9 cellular contexts compared by ENCODE assay signal in genomic region chr20:48656661-48657211, GRCh38.
A peak's percentile ranks its signal among the peaks of the same experiment; 100 is the strongest.
DNase-seq lines count a peak whose midpoint lies in the region; ATAC-seq and TF ChIP-seq lines count a peak whose summit lies in the region.
"Had no signal": no experiment of that assay in that cellular context is flagged by ENCODE, and none has a peak within 500 bp of the region (broad histone marks: within the 10 kb centered on the region; RNA-seq: fewer than 3 reads in every experiment).

No MANE protein-coding gene starts in this region.

- H3K27me3 ChIP-seq in KMS-11 (ENCODE audit: insufficient read depth, low read depth) = no peaks in the 10 kb centered on the region; the same call in 1 of the 2 replicates

- no peaks in the 10 kb centered on the region for H4K20me1 ChIP-seq in KMS-11 (ENCODE audit: insufficient read depth)

- POLR2A ChIA-PET in GM10248 (lab: Yijun Ruan, JAX) = no interaction called here

- CTCF ChIA-PET in GM10248 (lab: Yijun Ruan, JAX) = interaction anchor here (0.7 to 4.0 kb wide), 53 partner anchors 9 to 993 kb away, joined by 3 to 153 read pairs (median 5); partner anchors contain the start of gene ARFGEF2

- DNase-seq in ELF-1 (ENCODE audit: low read depth, low spot score) (peak; percentile 67), caudate nucleus (lab: John Stamatoyannopoulos, UW) (peak in 60 of 61 donors; percentile 11 to 98 (median 92)), natural killer cell (no peak), GM10248 (ENCODE audit: extremely low spot score) (no peak), NOMO-1 treated with DMSO at 0.1 percent for 48 hours (lab: John Stamatoyannopoulos, UW; ENCODE audit: unreplicated experiment) (no peak)
- DNase-seq in effector memory CD8-positive, alpha-beta T cell = no peak
- DNase-seq in stimulated activated CD4-positive, alpha-beta T cell treated with anti-CD3 and anti-CD28 coated beads, Interleukin-2, amount 100 ng/mL, for 48 hours = no peak

- ATAC-seq in natural killer cell = no peak
- ATAC-seq in effector memory CD8-positive, alpha-beta T cell (replicated peaks) = no peak

- no peak overlapping the region for H3K4me3 ChIP-seq in KMS-11 (IDR thresholded peaks at IDR 0.05; ENCODE audit: insufficient read depth, low read depth, low read length)

- H3K4me1 ChIP-seq in KMS-11 (ENCODE audit: low read depth, poor library complexity, severe bottlenecking) = no peaks in the 10 kb centered on the region

- intact Hi-C loops in natural killer cell (cut with micrococcal nuclease) = loop anchor here (1.0 to 5.0 kb wide), 4 partner anchors 61 to 249 kb away; no protein-coding TSS in a partner anchor

- no peak overlapping the region for H3K4me3 Mint-ChIP-seq in natural killer cell
- no peak overlapping the region for H3K4me3 Mint-ChIP-seq in effector memory CD8-positive, alpha-beta T cell

- H3K9me3 Mint-ChIP-seq in natural killer cell = no peaks in the 10 kb centered on the region
- H3K9me3 Mint-ChIP-seq in effector memory CD8-positive, alpha-beta T cell = no peaks in the 10 kb centered on the region

- H3K36me3 Mint-ChIP-seq in natural killer cell = peaks cover 10% of the 10 kb centered on the region
- peaks cover 77% of the 10 kb centered on the region for H3K36me3 Mint-ChIP-seq in effector memory CD8-positive, alpha-beta T cell (ENCODE audit: insufficient read depth)

- peak overlapping the region; percentile 51 to 85 for H3K27ac Mint-ChIP-seq in natural killer cell
- H3K27ac Mint-ChIP-seq in effector memory CD8-positive, alpha-beta T cell = peak overlapping the region in 1 of 2 donors; percentile 92

- no peak overlapping the region for H2AFZ ChIP-seq in KMS-11 (ENCODE audit: low read depth)

- no peak overlapping the region for H3K9ac ChIP-seq in KMS-11

- no peaks in the 10 kb centered on the region for H3K36me3 ChIP-seq in KMS-11 (ENCODE audit: insufficient read depth)

- H3K4me1 Mint-ChIP-seq in natural killer cell = peaks cover 34 to 49% of the 10 kb centered on the region in 2 donors
- peaks cover 23 to 27% of the 10 kb centered on the region in 2 donors for H3K4me1 Mint-ChIP-seq in effector memory CD8-positive, alpha-beta T cell (ENCODE audit: low read depth in 2 of 2)

- no peak overlapping the region for H3K4me2 ChIP-seq in KMS-11

- TF ChIP-seq CTCF in KMS-11 (conservative IDR thresholded peaks at IDR 0.05; ENCODE audit: low read depth, low read length) (peak; percentile 24; the same call in 1 of the 2 replicates), natural killer cell (IDR thresholded peaks at IDR 0.05) (no peak), GM10248 (IDR thresholded peaks at IDR 0.05; ENCODE audit: control extremely low read depth, extremely low read depth, low read depth, missing control alignments) (no peak)

- H3K27me3 Mint-ChIP-seq in natural killer cell (ENCODE audit: low read depth in 2 of 2) = no peaks in the 10 kb centered on the region
- H3K27me3 Mint-ChIP-seq in effector memory CD8-positive, alpha-beta T cell = no peaks in the 10 kb centered on the region

- no peak overlapping the region for H3K27ac ChIP-seq in KMS-11
- H3K27ac ChIP-seq in caudate nucleus (ENCODE audit: low read depth, low read length) = peak overlapping the region; percentile 99
- H3K27ac ChIP-seq: HL-60 had no signal

- no peaks in the 10 kb centered on the region for H3K79me2 ChIP-seq in KMS-11 (ENCODE audit: insufficient read depth, low read depth)

Comparison
In these comparisons a context has a peak if more than half of its experiments do, and no peak if none do; other contexts are left out.
1. DNase-seq: peak in ELF-1 (single experiment) and caudate nucleus (60 of 61); none in natural killer cell (single experiment), effector memory CD8-positive, alpha-beta T cell (0 of 3), stimulated activated CD4-positive, alpha-beta T cell treated with anti-CD3 and anti-CD28 coated beads, Interleukin-2, amount 100 ng/mL, for 48 hours (0 of 2), GM10248 (single experiment) and NOMO-1 treated with DMSO at 0.1 percent for 48 hours (single experiment).